In genomic region chr1:23809751-23810171, GRCh38 we compare ENCODE assay signal across 1 cellular context.
TF ChIP-seq lines count a peak whose summit lies in the region.

No MANE protein-coding gene starts in this region.

TF ChIP-seq in HepG2, 621 proteins besides CTCF, POLR2A, EP300 and RAD21 (continued from another document):
- TF ChIP-seq ZNF574 (CRISPR knock-in tag; IDR thresholded peaks at IDR 0.05) (peak; percentile 33; the same call in 1 of the 2 replicates), HNF4G (IDR thresholded peaks at IDR 0.05; ENCODE audit: borderline replicate concordance, low read depth, low read length) (peak; percentile 97), HNF4G (CRISPR knock-in tag; IDR thresholded peaks at IDR 0.05; ENCODE audit: borderline replicate concordance, low read depth) (peak; percentile 74; the same call in 1 of the 2 replicates), ZMYM4 (CRISPR knock-in tag; IDR thresholded peaks at IDR 0.05) (peak; percentile 48; the same call in 1 of the 2 replicates), ZNF614 (CRISPR knock-in tag; IDR thresholded peaks at IDR 0.05; ENCODE audit: borderline replicate concordance) (0 out of 2 replicates have a peak, but pooled peaks have one; percentile 57), SMC3 (IDR thresholded peaks at IDR 0.05; ENCODE audit: low read length) (peak; percentile 51), SOX5 (CRISPR knock-in tag; IDR thresholded peaks at IDR 0.05; ENCODE audit: borderline replicate concordance) (peak; percentile 42; the same call in 1 of the 2 replicates), KDM2A (CRISPR knock-in tag; IDR thresholded peaks at IDR 0.05; ENCODE audit: borderline replicate concordance, low read depth) (peak; percentile 83), ZFY (CRISPR knock-in tag; IDR thresholded peaks at IDR 0.05) (peak; percentile 57; the same call in 1 of the 2 replicates), DMAP1 (CRISPR knock-in tag; IDR thresholded peaks at IDR 0.05) (peak; percentile 44; the same call in 1 of the 2 replicates), ZNF234 (CRISPR knock-in tag; conservative IDR thresholded peaks at IDR 0.05) (no peak), PTBP1 (IDR thresholded peaks at IDR 0.05; ENCODE audit: low read depth, low read length, poor library complexity, severe bottlenecking) (no peak), ZNF687 (CRISPR knock-in tag; IDR thresholded peaks at IDR 0.05) (peak; percentile 63), IRF2 (CRISPR knock-in tag; IDR thresholded peaks at IDR 0.05) (0 out of 2 replicates have a peak, but pooled peaks have one; percentile 62), KAT8 (CRISPR knock-in tag; IDR thresholded peaks at IDR 0.05) (peak; percentile 68), ARID5B (CRISPR knock-in tag; IDR thresholded peaks at IDR 0.05) (peak; percentile 77)
TF ChIP-seq in HepG2: peak in this region for 87.
